Comparison of ENCODE assay signal across 17 cellular contexts in genomic region chr2:32832821-32833220, GRCh38.
A peak's percentile ranks its signal among the peaks of the same experiment; 100 is the strongest.
DNase-seq lines count a peak whose midpoint lies in the region; ATAC-seq, FAIRE-seq and TF ChIP-seq lines count a peak whose summit lies in the region.
"Had no signal": no experiment of that assay in that cellular context is flagged by ENCODE, and none has a peak within 500 bp of the region (broad histone marks: within the 10 kb centered on the region; RNA-seq: fewer than 3 reads in every experiment).

No MANE protein-coding gene starts in this region.

- H3K4me1 ChIP-seq in HepG2 (ENCODE audit: insufficient read depth, low read length) (no peaks in the 10 kb centered on the region), right lobe of liver (no peaks in the 10 kb centered on the region), body of pancreas (no peaks in the 10 kb centered on the region)
- H3K4me1 ChIP-seq: ascending aorta had no signal

- TF ChIP-seq POLR2A in HepG2 (IDR thresholded peaks at IDR 0.05; ENCODE audit: insufficient read depth in 1 of 2, low read depth in 2 of 2, low read length in 2 of 2) (no peak), right lobe of liver (IDR thresholded peaks at IDR 0.05) (no peak), body of pancreas (IDR thresholded peaks at IDR 0.05) (no peak)

- POLR2A ChIA-PET in HepG2 (lab: Yijun Ruan, JAX) = no interaction called here

- ATAC-seq in HepG2 = peak; percentile 31; the same call in 1 of the 3 replicates
- ATAC-seq in right lobe of liver = no peak
- ATAC-seq in body of pancreas = no peak
- ATAC-seq: left lobe of liver had no signal

- TF ChIP-seq RAD21 in HepG2 (CRISPR knock-in tag; IDR thresholded peaks at IDR 0.05) = no peak

- 0% methylated on average over 2 of the region's 2 CpGs for WGBS in HepG2 (ENCODE audit: low lambda C conversion rate)
- 59% methylated on average over 2 of the region's 2 CpGs for WGBS in right lobe of liver (ENCODE audit: insufficient coverage, low coverage, low lambda C conversion rate, missing lambda C conversion rate)
- WGBS in body of pancreas, 2 donors = 59 to 63% methylated on average over 2 of the region's 2 CpGs

- no peaks in the 10 kb centered on the region for H3K9me3 ChIP-seq in HepG2 (ENCODE audit: low read length)
- no peaks in the 10 kb centered on the region for H3K9me3 ChIP-seq in right lobe of liver
- H3K9me3 ChIP-seq in body of pancreas = no peaks in the 10 kb centered on the region

- no peak for TF ChIP-seq EP300 in HepG2 (IDR thresholded peaks at IDR 0.05; ENCODE audit: low read depth in 2 of 2, low read length in 2 of 2)
- no peak for TF ChIP-seq EP300 in HepG2 (CRISPR knock-in tag; IDR thresholded peaks at IDR 0.05; ENCODE audit: borderline replicate concordance)

- BruUV-seq in HepG2 (replicated peaks; lab: Mats Ljungman, UMichigan) (no TSS peak), Calu3 (replicated peaks; lab: Mats Ljungman, UMichigan) (no TSS peak)

- in situ Hi-C loops in HepG2 (cut with HindIII; ENCODE audit: extremely low pct_ligation_motif_present, low pct_unique_long_range_greater_than_20kb) (no loop called here), brain microvascular endothelial cell (cut with HindIII; ENCODE audit: low pct_ligation_motif_present, low sequenced_read_pairs) (no loop called here)

- TF ChIP-seq CTCF in HepG2 (CRISPR knock-in tag; IDR thresholded peaks at IDR 0.05) = no peak
- no peak for TF ChIP-seq CTCF in right lobe of liver (IDR thresholded peaks at IDR 0.05)
- TF ChIP-seq CTCF in brain microvascular endothelial cell (IDR thresholded peaks at IDR 0.05; ENCODE audit: low read depth, low read length, missing control alignments) = no peak
- no peak for TF ChIP-seq CTCF in body of pancreas (IDR thresholded peaks at IDR 0.05)
- no peak for TF ChIP-seq CTCF in Calu3 (IDR thresholded peaks at IDR 0.05; ENCODE audit: unreplicated experiment)

- H3K79me2 ChIP-seq in HepG2 (ENCODE audit: insufficient read depth, low read length) = no peaks in the 10 kb centered on the region

- H3K9ac ChIP-seq in HepG2 (ENCODE audit: insufficient read depth, low read depth, low read length) = no peak overlapping the region

- CTCF ChIA-PET in HepG2 (lab: Yijun Ruan, JAX; ENCODE audit: low intra/inter-chr PET ratio, low total read pairs) = no interaction called here
- CTCF ChIA-PET in Calu3 (lab: Charles Lee) = no interaction called here

- H3K36me3 ChIP-seq in HepG2 (replicated peaks in 1 of 2; ENCODE audit: control insufficient read depth in 1 of 2, insufficient read depth in 2 of 2, low read length in 2 of 2) = no peaks in the 10 kb centered on the region
- H3K36me3 ChIP-seq in right lobe of liver = no peaks in the 10 kb centered on the region
- no peaks in the 10 kb centered on the region for H3K36me3 ChIP-seq in brain microvascular endothelial cell (replicated peaks)
- no peaks in the 10 kb centered on the region for H3K36me3 ChIP-seq in body of pancreas (replicated peaks in 1 of 2; ENCODE audit: insufficient read depth in 1 of 2, low read depth in 2 of 2)
- H3K36me3 ChIP-seq: ascending aorta had no signal

- no peak overlapping the region for H3K27ac Mint-ChIP-seq in Calu3 (ENCODE audit: unreplicated experiment)
- H3K27ac Mint-ChIP-seq: activated CD4-positive, alpha-beta T cell treated with anti-CD3 and anti-CD28 coated beads, Interleukin-2, amount 10 ng/mL, durations not matched to agents 7 days and 5 days had no signal

- no peak for FAIRE-seq in HepG2 (lab: Jason Lieb, UNC)
- FAIRE-seq: A204.1 had no signal

- H3K36me3 Mint-ChIP-seq in Calu3 (ENCODE audit: insufficient read depth, unreplicated experiment) = no peaks in the 10 kb centered on the region

- H3K4me3 Mint-ChIP-seq in Calu3 (ENCODE audit: low read depth, unreplicated experiment) = no peak overlapping the region
- H3K4me3 Mint-ChIP-seq: activated CD4-positive, alpha-beta T cell treated with anti-CD3 and anti-CD28 coated beads, Interleukin-2, amount 10 ng/mL, durations not matched to agents 7 days and 5 days had no signal

- no peak overlapping the region for H3K27ac ChIP-seq in HepG2 (ENCODE audit: extremely low read length, insufficient read depth, low read length)
- H3K27ac ChIP-seq in right lobe of liver = no peak overlapping the region
- no peak overlapping the region for H3K27ac ChIP-seq in brain microvascular endothelial cell
- no peak overlapping the region for H3K27ac ChIP-seq in body of pancreas
- H3K27ac ChIP-seq: ascending aorta, PC-9 had no signal

- DNase-seq in HepG2 (ENCODE audit: low spot score) (no peak), right lobe of liver (no peak), brain microvascular endothelial cell (peak; percentile 51), left kidney (ENCODE audit: low read depth, low spot score) (peak; percentile 92), posterior vena cava (ENCODE audit: low spot score) (no peak), body of pancreas (no peak), Calu3 (no peak)
- DNase-seq in activated CD4-positive, alpha-beta T cell treated with anti-CD3 and anti-CD28 coated beads, Interleukin-2, amount 50 U/mL, for 4 hours = no peak
- DNase-seq: activated CD4-positive, alpha-beta T cell treated with anti-CD3 and anti-CD28 coated beads, Interleukin-2, amount 10 ng/mL, durations not matched to agents 7 days and 5 days; effector memory CD4-positive, alpha-beta T cell; NCI-H1092; nucleus accumbens; substantia nigra had no signal

- H2AFZ ChIP-seq in HepG2 (ENCODE audit: low read length) = no peak overlapping the region
- H2AFZ ChIP-seq: PC-9 had no signal

- peaks cover 6% of the 10 kb centered on the region for H3K9me3 Mint-ChIP-seq in Calu3 (ENCODE audit: low read depth, unreplicated experiment)

- intact Hi-C loops in HepG2 (cut with micrococcal nuclease; ENCODE audit: unreplicated experiment) (no loop called here), right lobe of liver (cut with DNase I) (no loop called here), posterior vena cava (cut with DNase I) (no loop called here), body of pancreas (cut with DNase I) (no loop called here), Calu3 (cut with micrococcal nuclease; ENCODE audit: unreplicated experiment) (no loop called here)

- H3K4me2 ChIP-seq in HepG2 (ENCODE audit: low read depth, low read length) = no peak overlapping the region
- H3K4me2 ChIP-seq: PC-9 had no signal

- H3K27me3 ChIP-seq in HepG2 (ENCODE audit: control insufficient read depth in 1 of 2, insufficient read depth in 2 of 2, low read length in 2 of 2) (peaks cover 0 to 9% of the 10 kb centered on the region in 2 experiments; a peak in 3 of 5 replicates), right lobe of liver (no peaks in the 10 kb centered on the region), brain microvascular endothelial cell (replicated peaks) (no peaks in the 10 kb centered on the region), body of pancreas (no peaks in the 10 kb centered on the region)
- H3K27me3 ChIP-seq: ascending aorta had no signal

- no peaks in the 10 kb centered on the region for H3K27me3 Mint-ChIP-seq in Calu3 (ENCODE audit: unreplicated experiment)
- H3K27me3 Mint-ChIP-seq: activated CD4-positive, alpha-beta T cell treated with anti-CD3 and anti-CD28 coated beads, Interleukin-2, amount 10 ng/mL, durations not matched to agents 7 days and 5 days had no signal

- H4K20me1 ChIP-seq in HepG2 (ENCODE audit: insufficient read depth, low read length) = no peaks in the 10 kb centered on the region

- H3K4me1 Mint-ChIP-seq in Calu3 (ENCODE audit: low read depth, unreplicated experiment) = no peaks in the 10 kb centered on the region

- no peak overlapping the region for H3K4me3 ChIP-seq in HepG2 (replicated peaks in 1 of 3; ENCODE audit: insufficient read depth in 1 of 3, low read depth in 2 of 3, low read length in 3 of 3)
- no peak overlapping the region for H3K4me3 ChIP-seq in right lobe of liver
- no peak overlapping the region for H3K4me3 ChIP-seq in brain microvascular endothelial cell (ENCODE audit: low read depth, low read length)
- H3K4me3 ChIP-seq in body of pancreas = no peak overlapping the region
- H3K4me3 ChIP-seq: ascending aorta, PC-9 had no signal

TF ChIP-seq in HepG2, 621 proteins besides CTCF, POLR2A, EP300 and RAD21:
- no peak for TF ChIP-seq ZNF704 (CRISPR knock-in tag; IDR thresholded peaks at IDR 0.05; ENCODE audit: borderline replicate concordance)
- no peak for TF ChIP-seq ZNF556 (CRISPR knock-in tag; IDR thresholded peaks at IDR 0.05; ENCODE audit: borderline replicate concordance)
- TF ChIP-seq ZNF614 (CRISPR knock-in tag; IDR thresholded peaks at IDR 0.05; ENCODE audit: borderline replicate concordance) = no peak
- TF ChIP-seq ZNF446 (CRISPR knock-in tag; IDR thresholded peaks at IDR 0.05) = no peak
- no peak for TF ChIP-seq ZNF143 (CRISPR knock-in tag; IDR thresholded peaks at IDR 0.05)
- no peak for TF ChIP-seq ZNF746 (CRISPR knock-in tag; IDR thresholded peaks at IDR 0.05)
- TF ChIP-seq CREB1 (IDR thresholded peaks at IDR 0.05) = no peak
- no peak for TF ChIP-seq CREB1 (CRISPR knock-in tag; IDR thresholded peaks at IDR 0.05)
- no peak for TF ChIP-seq RARA (CRISPR knock-in tag; IDR thresholded peaks at IDR 0.05)
- no peak for TF ChIP-seq ZNF660 (CRISPR knock-in tag; IDR thresholded peaks at IDR 0.05; ENCODE audit: borderline replicate concordance, low read depth)
- no peak for TF ChIP-seq ZNF652 (CRISPR knock-in tag; IDR thresholded peaks at IDR 0.05; ENCODE audit: borderline replicate concordance, low read depth)
- no peak for TF ChIP-seq SATB2 (CRISPR knock-in tag; IDR thresholded peaks at IDR 0.05)
- TF ChIP-seq ZSCAN30 (CRISPR knock-in tag; IDR thresholded peaks at IDR 0.05) = no peak
TF ChIP-seq in HepG2: peak in this region for 0.

Comparison
In these comparisons a context has a peak if more than half of its experiments do, and no peak if none do; other contexts are left out.
1. DNase-seq: peak in brain microvascular endothelial cell (single experiment) and left kidney (single experiment); none in HepG2 (single experiment), right lobe of liver (0 of 3), activated CD4-positive, alpha-beta T cell treated with anti-CD3 and anti-CD28 coated beads, Interleukin-2, amount 50 U/mL, for 4 hours (0 of 2), posterior vena cava (single experiment), body of pancreas (0 of 4) and Calu3 (single experiment).